Comparison of ENCODE assay signal across 8 cellular contexts in the genomic region with DNA sequence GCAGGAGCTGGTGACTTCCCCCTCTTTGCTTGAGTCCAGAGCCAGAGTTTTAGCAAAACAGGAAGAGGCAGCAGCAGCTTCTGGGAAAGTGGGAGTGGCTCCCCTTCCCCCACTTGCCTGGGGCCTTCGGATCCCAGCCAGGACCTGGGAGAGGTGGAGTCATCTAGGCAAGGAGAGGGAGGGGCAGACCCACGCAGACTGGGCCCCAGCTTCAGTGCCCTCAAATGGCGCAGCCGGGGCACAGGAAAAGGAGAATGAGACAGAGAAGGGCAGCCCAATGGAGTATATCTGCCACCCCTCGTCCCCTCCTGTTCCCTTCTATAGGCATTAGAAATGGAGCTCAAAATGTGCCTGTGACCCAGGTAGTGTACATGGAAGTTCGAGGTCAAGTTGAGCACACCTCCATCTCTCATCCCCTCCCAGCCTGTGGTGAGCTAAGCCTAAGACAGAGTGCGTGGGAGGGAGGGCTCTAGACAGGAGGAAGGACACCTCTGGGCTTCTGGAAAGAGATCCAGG. TPM values are rescaled to one million over a fixed set of nuclear protein-coding genes. Genes with fewer than 3 reads are reported as not detected.
A peak's percentile ranks its signal among the peaks of the same experiment; 100 is the strongest.
DNase-seq lines count a peak whose midpoint lies in the region; ATAC-seq and TF ChIP-seq lines count a peak whose summit lies in the region.

No MANE protein-coding gene starts in this region.

- no peaks in the 10 kb centered on the region for H3K27me3 Mint-ChIP-seq in activated CD4-positive, alpha-beta T cell treated with anti-CD3 and anti-CD28 coated beads for 36 hours
- no peaks in the 10 kb centered on the region for H3K27me3 Mint-ChIP-seq in activated T-helper 1 cell treated with anti-CD3 and anti-CD28 coated beads, Interleukin-12 subunit alpha, Interleukin-12 subunit beta, Interleukin-2, Interleukin-4 antibody, amounts not matched to agents 30 ng/mL and 10 ng/mL and 1 ng/mL, durations not matched to agents 14 hours and 24 hours and 36 hours (ENCODE audit: insufficient read depth)

- CTCF ChIA-PET in activated CD4-positive, alpha-beta T cell treated with anti-CD3 and anti-CD28 coated beads for 36 hours (lab: Charles Lee): interaction anchor here (0.7 to 14.5 kb wide), 11 partner anchors 9 to 253 kb away, joined by 3 to 303 read pairs (median 3); partner anchors contain the start of gene HDAC7
- CTCF ChIA-PET in HEK293T (lab: Yijun Ruan, JAX): interaction anchor here (1.3 to 3.8 kb wide), 3 partner anchors 8 to 12 kb away, joined by 3 to 27 read pairs (median 10); no protein-coding TSS in a partner anchor

- DNase-seq in activated CD4-positive, alpha-beta T cell treated with anti-CD3 and anti-CD28 coated beads for 36 hours: peak; percentile 55
- DNase-seq in activated CD4-positive, alpha-beta T cell treated with anti-CD3 and anti-CD28 coated beads for 4 hours: no peak
- DNase-seq in activated T-helper 1 cell treated with anti-CD3 and anti-CD28 coated beads, Interleukin-12 subunit alpha, Interleukin-12 subunit beta, Interleukin-2, Interleukin-4 antibody, amounts not matched to agents 30 ng/mL and 10 ng/mL and 1 ng/mL, durations not matched to agents 14 hours and 24 hours and 36 hours (ENCODE audit: low spot score): no peak
- DNase-seq in left ventricle myocardium superior: peak; percentile 86
- no peak for DNase-seq in stimulated activated effector memory CD8-positive, alpha-beta T cell treated with anti-CD3 and anti-CD28 coated beads, Interleukin-12 subunit alpha, Interleukin-12 subunit beta, amount 100 ng/mL, for 72 hours (ENCODE audit: low spot score in 2 of 2)
- DNase-seq in superior temporal gyrus (ENCODE audit: extremely low spot score): no peak
- DNase-seq in HEK293T (ENCODE audit: extremely low spot score): no peak

- POLR2A ChIA-PET in activated CD4-positive, alpha-beta T cell treated with anti-CD3 and anti-CD28 coated beads for 36 hours (lab: Charles Lee): interaction anchor here (0.6 to 2.5 kb wide), 4 partner anchors 10 to 439 kb away, joined by 3 to 21 read pairs (median 3); no protein-coding TSS in a partner anchor
- POLR2A ChIA-PET in HEK293T (lab: Yijun Ruan, JAX): interaction anchor here (0.8 to 5.9 kb wide), 4 partner anchors 9 to 47 kb away, joined by 4 to 32 read pairs (median 8); partner anchors contain the start of gene HDAC7

- intact Hi-C loops in activated CD4-positive, alpha-beta T cell treated with anti-CD3 and anti-CD28 coated beads for 36 hours (cut with DNase I, micrococcal nuclease): no loop called here
- intact Hi-C loops in activated T-helper 1 cell treated with anti-CD3 and anti-CD28 coated beads, Interleukin-12 subunit alpha, Interleukin-12 subunit beta, Interleukin-2, Interleukin-4 antibody, amounts not matched to agents 30 ng/mL and 10 ng/mL and 1 ng/mL, durations not matched to agents 14 hours and 24 hours and 36 hours (cut with micrococcal nuclease): no loop called here
- intact Hi-C loops in left ventricle myocardium superior (cut with micrococcal nuclease): no loop called here

- H3K9me3 Mint-ChIP-seq in activated CD4-positive, alpha-beta T cell treated with anti-CD3 and anti-CD28 coated beads for 36 hours (ENCODE audit: low read depth): no peaks in the 10 kb centered on the region
- no peaks in the 10 kb centered on the region for H3K9me3 Mint-ChIP-seq in activated T-helper 1 cell treated with anti-CD3 and anti-CD28 coated beads, Interleukin-12 subunit alpha, Interleukin-12 subunit beta, Interleukin-2, Interleukin-4 antibody, amounts not matched to agents 30 ng/mL and 10 ng/mL and 1 ng/mL, durations not matched to agents 14 hours and 24 hours and 36 hours
- H3K9me3 Mint-ChIP-seq in stimulated activated effector memory CD8-positive, alpha-beta T cell treated with anti-CD3 and anti-CD28 coated beads, Interleukin-12 subunit alpha, Interleukin-12 subunit beta, amount 100 ng/mL, for 72 hours: no peaks in the 10 kb centered on the region

- ATAC-seq in activated CD4-positive, alpha-beta T cell treated with anti-CD3 and anti-CD28 coated beads for 36 hours: no peak
- ATAC-seq in left ventricle myocardium superior: peak; percentile 85
- ATAC-seq in stimulated activated effector memory CD8-positive, alpha-beta T cell treated with anti-CD3 and anti-CD28 coated beads, Interleukin-12 subunit alpha, Interleukin-12 subunit beta, amount 100 ng/mL, for 72 hours: no peak
- no peak for ATAC-seq in HG03139 (IDR thresholded peaks at IDR 0.05; ENCODE audit: unreplicated experiment)

- peaks cover 91% of the 10 kb centered on the region for H3K4me1 Mint-ChIP-seq in activated CD4-positive, alpha-beta T cell treated with anti-CD3 and anti-CD28 coated beads for 36 hours
- peaks cover 92% of the 10 kb centered on the region for H3K4me1 Mint-ChIP-seq in activated T-helper 1 cell treated with anti-CD3 and anti-CD28 coated beads, Interleukin-12 subunit alpha, Interleukin-12 subunit beta, Interleukin-2, Interleukin-4 antibody, amounts not matched to agents 30 ng/mL and 10 ng/mL and 1 ng/mL, durations not matched to agents 14 hours and 24 hours and 36 hours (ENCODE audit: low read depth)
- H3K4me1 Mint-ChIP-seq in stimulated activated effector memory CD8-positive, alpha-beta T cell treated with anti-CD3 and anti-CD28 coated beads, Interleukin-12 subunit alpha, Interleukin-12 subunit beta, amount 100 ng/mL, for 72 hours: peaks cover 87% of the 10 kb centered on the region

- peak overlapping the region; percentile 71 for H3K4me3 Mint-ChIP-seq in activated CD4-positive, alpha-beta T cell treated with anti-CD3 and anti-CD28 coated beads for 36 hours
- peak overlapping the region; percentile 71 for H3K4me3 Mint-ChIP-seq in activated T-helper 1 cell treated with anti-CD3 and anti-CD28 coated beads, Interleukin-12 subunit alpha, Interleukin-12 subunit beta, Interleukin-2, Interleukin-4 antibody, amounts not matched to agents 30 ng/mL and 10 ng/mL and 1 ng/mL, durations not matched to agents 14 hours and 24 hours and 36 hours
- H3K4me3 Mint-ChIP-seq in stimulated activated effector memory CD8-positive, alpha-beta T cell treated with anti-CD3 and anti-CD28 coated beads, Interleukin-12 subunit alpha, Interleukin-12 subunit beta, amount 100 ng/mL, for 72 hours: peak overlapping the region; percentile 38

- peak overlapping the region; percentile 92 for H3K27ac Mint-ChIP-seq in activated CD4-positive, alpha-beta T cell treated with anti-CD3 and anti-CD28 coated beads for 36 hours
- peak overlapping the region; percentile 86 for H3K27ac Mint-ChIP-seq in activated T-helper 1 cell treated with anti-CD3 and anti-CD28 coated beads, Interleukin-12 subunit alpha, Interleukin-12 subunit beta, Interleukin-2, Interleukin-4 antibody, amounts not matched to agents 30 ng/mL and 10 ng/mL and 1 ng/mL, durations not matched to agents 14 hours and 24 hours and 36 hours
- H3K27ac Mint-ChIP-seq in stimulated activated effector memory CD8-positive, alpha-beta T cell treated with anti-CD3 and anti-CD28 coated beads, Interleukin-12 subunit alpha, Interleukin-12 subunit beta, amount 100 ng/mL, for 72 hours: peak overlapping the region; percentile 71

- peaks cover 2% of the 10 kb centered on the region for H3K36me3 Mint-ChIP-seq in activated CD4-positive, alpha-beta T cell treated with anti-CD3 and anti-CD28 coated beads for 36 hours (ENCODE audit: low read depth)
- H3K36me3 Mint-ChIP-seq in activated T-helper 1 cell treated with anti-CD3 and anti-CD28 coated beads, Interleukin-12 subunit alpha, Interleukin-12 subunit beta, Interleukin-2, Interleukin-4 antibody, amounts not matched to agents 30 ng/mL and 10 ng/mL and 1 ng/mL, durations not matched to agents 14 hours and 24 hours and 36 hours (ENCODE audit: low read depth): peaks cover 11% of the 10 kb centered on the region
- H3K36me3 Mint-ChIP-seq in stimulated activated effector memory CD8-positive, alpha-beta T cell treated with anti-CD3 and anti-CD28 coated beads, Interleukin-12 subunit alpha, Interleukin-12 subunit beta, amount 100 ng/mL, for 72 hours: peaks cover 23% of the 10 kb centered on the region

TF ChIP-seq in HEK293T, 16 proteins besides CTCF, POLR2A, EP300 and RAD21:
- TF ChIP-seq FOXK2 (IDR thresholded peaks at IDR 0.05) (no peak), FOXA1 (IDR thresholded peaks at IDR 0.05) (no peak), BHLHE40 (IDR thresholded peaks at IDR 0.05; ENCODE audit: borderline replicate concordance) (no peak), L3MBTL2 (conservative IDR thresholded peaks at IDR 0.05) (no peak), CTBP1 (IDR thresholded peaks at IDR 0.05; ENCODE audit: borderline replicate concordance) (no peak), ZNF384 (IDR thresholded peaks at IDR 0.05) (no peak), LEF1 (IDR thresholded peaks at IDR 0.05; ENCODE audit: borderline replicate concordance) (no peak), ELF4 (IDR thresholded peaks at IDR 0.05) (no peak), TARDBP (IDR thresholded peaks at IDR 0.05) (no peak)

RNA-seq across cellular contexts. Expression of gene HDAC7, which starts 9.3 kb away (rescaled TPM):
- total RNA-seq in activated CD4-positive, alpha-beta T cell treated with anti-CD3 and anti-CD28 coated beads for 36 hours: 100 to 1,000 TPM; 331 to 385 TPM
- 453 and 466 TPM in 2 replicates for total RNA-seq in activated T-helper 1 cell treated with anti-CD3 and anti-CD28 coated beads, Interleukin-12 subunit alpha, Interleukin-12 subunit beta, Interleukin-2, Interleukin-4 antibody, amounts not matched to agents 30 ng/mL and 10 ng/mL and 1 ng/mL, durations not matched to agents 14 hours and 24 hours and 36 hours
- 35.4 TPM for total RNA-seq in left ventricle myocardium superior

RNA-seq across cellular contexts. Expression of gene SLC48A1, which starts 56.0 kb away (rescaled TPM):
- 1 to 10 TPM; 5.9 to 8.5 TPM for total RNA-seq in activated CD4-positive, alpha-beta T cell treated with anti-CD3 and anti-CD28 coated beads for 36 hours
- total RNA-seq in activated T-helper 1 cell treated with anti-CD3 and anti-CD28 coated beads, Interleukin-12 subunit alpha, Interleukin-12 subunit beta, Interleukin-2, Interleukin-4 antibody, amounts not matched to agents 30 ng/mL and 10 ng/mL and 1 ng/mL, durations not matched to agents 14 hours and 24 hours and 36 hours: 12.7 TPM in 2 replicates
- total RNA-seq in left ventricle myocardium superior: 23.7 TPM

Comparison
In these comparisons a context has a peak if more than half of its experiments do, and no peak if none do; other contexts are left out.
1. DNase-seq: peak in activated CD4-positive, alpha-beta T cell treated with anti-CD3 and anti-CD28 coated beads for 36 hours (single experiment) and left ventricle myocardium superior (single experiment); none in activated CD4-positive, alpha-beta T cell treated with anti-CD3 and anti-CD28 coated beads for 4 hours (0 of 2), activated T-helper 1 cell treated with anti-CD3 and anti-CD28 coated beads, Interleukin-12 subunit alpha, Interleukin-12 subunit beta, Interleukin-2, Interleukin-4 antibody, amounts not matched to agents 30 ng/mL and 10 ng/mL and 1 ng/mL, durations not matched to agents 14 hours and 24 hours and 36 hours (single experiment), stimulated activated effector memory CD8-positive, alpha-beta T cell treated with anti-CD3 and anti-CD28 coated beads, Interleukin-12 subunit alpha, Interleukin-12 subunit beta, amount 100 ng/mL, for 72 hours (0 of 2), superior temporal gyrus (single experiment) and HEK293T (single experiment).
2. Peak in every context shown above with its lines, with median percentiles within 50 percentile points of each other: H3K27ac Mint-ChIP-seq and H3K4me3 Mint-ChIP-seq.